Comparison of ENCODE assay signal across 8 cellular contexts in genomic region chr3:72100062-72100511, GRCh38.
A peak's percentile ranks its signal among the peaks of the same experiment; 100 is the strongest.
DNase-seq lines count a peak whose midpoint lies in the region; ATAC-seq and TF ChIP-seq lines count a peak whose summit lies in the region.

No MANE protein-coding gene starts in this region.

- peak overlapping the region; percentile 70 for H3K4me3 Mint-ChIP-seq in activated CD4-positive, alpha-beta memory T cell treated with anti-CD3 and anti-CD28 coated beads, Interleukin-2, amount 10 ng/mL, durations not matched to agents 7 days and 5 days

- WGBS in right lobe of liver (ENCODE audit: insufficient coverage, low coverage, low lambda C conversion rate, missing lambda C conversion rate) = 31% methylated on average over 5 of the region's 17 CpGs

- intact Hi-C loops in Right ventricle myocardium superior (cut with DNase I) (no loop called here), cardiac septum (cut with DNase I) (no loop called here), right lobe of liver (cut with DNase I) (no loop called here), uterus (cut with DNase I; ENCODE audit: low total_unique reads) (no loop called here)

- no peak for TF ChIP-seq POLR2A in right lobe of liver (IDR thresholded peaks at IDR 0.05)
- no peak for TF ChIP-seq POLR2A in uterus (IDR thresholded peaks at IDR 0.05)

- ATAC-seq in Right ventricle myocardium superior (ENCODE audit: poor library complexity) = peak; percentile 32
- ATAC-seq in right lobe of liver = peak in 3 of 4 donors; percentile 7 to 15 (median 14)

- peak overlapping the region; percentile 64 for H3K27ac Mint-ChIP-seq in activated CD4-positive, alpha-beta memory T cell treated with anti-CD3 and anti-CD28 coated beads, Interleukin-2, amount 10 ng/mL, durations not matched to agents 7 days and 5 days

- H3K9me3 ChIP-seq in right lobe of liver (no peaks in the 10 kb centered on the region), uterus (no peaks in the 10 kb centered on the region)

- H3K27me3 Mint-ChIP-seq in activated CD4-positive, alpha-beta memory T cell treated with anti-CD3 and anti-CD28 coated beads, Interleukin-2, amount 10 ng/mL, durations not matched to agents 7 days and 5 days = peaks cover 3% of the 10 kb centered on the region

- H3K4me1 Mint-ChIP-seq in activated CD4-positive, alpha-beta memory T cell treated with anti-CD3 and anti-CD28 coated beads, Interleukin-2, amount 10 ng/mL, durations not matched to agents 7 days and 5 days = peaks cover 29% of the 10 kb centered on the region

- no peaks in the 10 kb centered on the region for H3K9me3 Mint-ChIP-seq in activated CD4-positive, alpha-beta memory T cell treated with anti-CD3 and anti-CD28 coated beads, Interleukin-2, amount 10 ng/mL, durations not matched to agents 7 days and 5 days

- peak overlapping the region in 2 of 3 donors; percentile 33 to 37 for H3K27ac ChIP-seq in right lobe of liver
- peak overlapping the region; percentile 17 to 53 for H3K27ac ChIP-seq in uterus

- DNase-seq in Right ventricle myocardium superior (no peak), cardiac septum (ENCODE audit: low spot score) (no peak), right lobe of liver (peak in 1 of 3 donors; percentile 38), uterus (peak in 1 of 2 donors; percentile 44), HUDEP-2 (lab: John Stamatoyannopoulos, UW; ENCODE audit: unreplicated experiment in 76 of 76) (no peak), COLO829 (ENCODE audit: low spot score) (no peak), NCI-H2171 (lab: John Stamatoyannopoulos, UW) (no peak)
- DNase-seq in activated CD4-positive, alpha-beta memory T cell treated with anti-CD3 and anti-CD28 coated beads, Interleukin-2, amount 10 ng/mL, durations not matched to agents 7 days and 5 days = no peak

- H3K4me1 ChIP-seq in right lobe of liver (peaks cover 0 to 16% (median 3%) of the 10 kb centered on the region in 4 donors), uterus (peaks cover 0 to 8% of the 10 kb centered on the region in 2 donors)

- POLR2A ChIA-PET in activated CD4-positive, alpha-beta memory T cell treated with anti-CD3 and anti-CD28 coated beads, Interleukin-2, amount 10 ng/mL, durations not matched to agents 7 days and 5 days (lab: Charles Lee) = interaction anchor here (0.9 kb wide), 1 partner anchor 38 kb away, joined by 4 read pairs; no protein-coding TSS in a partner anchor

- TF ChIP-seq CTCF in right lobe of liver (IDR thresholded peaks at IDR 0.05) (no peak), uterus (IDR thresholded peaks at IDR 0.05) (no peak)

- CTCF ChIA-PET in activated CD4-positive, alpha-beta memory T cell treated with anti-CD3 and anti-CD28 coated beads, Interleukin-2, amount 10 ng/mL, durations not matched to agents 7 days and 5 days (lab: Charles Lee) = interaction anchor here (1.1 kb wide), 1 partner anchor 225 kb away, joined by 5 read pairs; no protein-coding TSS in a partner anchor

- H3K27me3 ChIP-seq in right lobe of liver (no peaks in the 10 kb centered on the region), uterus (no peaks in the 10 kb centered on the region)

- H3K4me3 ChIP-seq in right lobe of liver (peak overlapping the region in 1 of 3 donors; percentile 34), uterus (peak overlapping the region; percentile 25 to 30)

- no peaks in the 10 kb centered on the region for H3K36me3 Mint-ChIP-seq in activated CD4-positive, alpha-beta memory T cell treated with anti-CD3 and anti-CD28 coated beads, Interleukin-2, amount 10 ng/mL, durations not matched to agents 7 days and 5 days (ENCODE audit: low read depth)

- H3K36me3 ChIP-seq in right lobe of liver (no peaks in the 10 kb centered on the region), uterus (no peaks in the 10 kb centered on the region)
